Comparison of ENCODE assay signal across 12 cellular contexts in the genomic region with DNA sequence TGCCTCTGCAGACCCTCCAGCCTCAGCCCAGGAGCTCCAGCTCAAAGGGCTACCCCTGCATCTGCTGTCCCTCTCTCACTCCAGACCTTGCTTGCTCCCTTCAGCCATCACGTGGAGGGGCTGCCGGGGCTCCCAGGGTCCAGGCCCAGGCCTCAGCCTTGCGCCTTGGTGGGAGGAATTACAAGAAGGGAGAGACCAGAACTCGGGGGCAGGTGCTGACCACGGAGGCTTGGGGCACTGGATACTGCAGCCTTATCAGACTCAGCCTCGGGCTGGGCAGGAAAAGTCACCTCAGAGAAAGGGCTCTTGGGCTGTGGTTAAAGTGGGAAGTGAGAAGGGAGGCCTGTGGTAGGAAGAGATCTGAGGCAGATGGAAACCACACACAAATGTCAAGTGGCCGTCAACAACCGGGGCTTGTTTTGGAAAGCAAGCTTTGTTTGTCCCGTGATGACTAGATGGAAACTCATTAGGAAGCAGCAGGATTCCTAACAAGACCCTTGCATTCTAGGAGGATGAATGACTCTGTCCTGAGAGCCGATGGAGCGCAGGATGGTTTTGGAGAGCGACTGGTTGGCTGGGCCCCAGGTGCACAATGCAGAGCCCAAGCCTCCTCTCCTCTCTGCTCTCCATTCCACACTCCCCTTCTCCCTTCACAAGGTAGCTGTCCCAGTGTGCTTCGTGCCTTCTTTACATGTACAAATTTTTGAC.
A peak's percentile ranks its signal among the peaks of the same experiment; 100 is the strongest.
DNase-seq lines count a peak whose midpoint lies in the region; ATAC-seq, FAIRE-seq and TF ChIP-seq lines count a peak whose summit lies in the region.
"Had no signal": no experiment of that assay in that cellular context is flagged by ENCODE, and none has a peak within 500 bp of the region (broad histone marks: within the 10 kb centered on the region; RNA-seq: fewer than 3 reads in every experiment).

No MANE protein-coding gene starts in this region.

- no peaks in the 10 kb centered on the region for H3K9me3 ChIP-seq in OCI-LY7 (ENCODE audit: low read length)
- H3K9me3 ChIP-seq in neuronal stem cell (replicated peaks in 1 of 2; ENCODE audit: control insufficient read depth in 2 of 2, insufficient read depth in 1 of 2, low read depth in 1 of 2, low read length in 2 of 2): peaks cover 0 to 2% of the 10 kb centered on the region in 2 donors
- H3K9me3 ChIP-seq: stomach had no signal

- peaks cover 64% of the 10 kb centered on the region for H3K4me1 ChIP-seq in OCI-LY7 (ENCODE audit: insufficient read depth, low read length, poor library complexity, severe bottlenecking)
- peaks cover 0 to 4% of the 10 kb centered on the region in 2 donors for H3K4me1 ChIP-seq in neuronal stem cell (ENCODE audit: control insufficient read depth in 2 of 2, insufficient read depth in 1 of 2, low read depth in 1 of 2, low read length in 2 of 2)

- H3K23ac ChIP-seq in neuronal stem cell (ENCODE audit: low read depth, low read length, poor library complexity): no peak overlapping the region

- no CpG with 5 or more reads among the region's 13 CpGs for WGBS in neuronal stem cell (ENCODE audit: extremely low coverage in 2 of 2, insufficient read length in 2 of 2, insufficient replicate concordance in 1 of 2), 2 donors

- H3K9ac ChIP-seq in neuronal stem cell (ENCODE audit: low read depth, low read length, poor library complexity): no peak overlapping the region

- no peak overlapping the region for H4K91ac ChIP-seq in neuronal stem cell (ENCODE audit: low read depth, low read length, poor library complexity)

- intact Hi-C loops in OCI-LY7 (cut with micrococcal nuclease; ENCODE audit: unreplicated experiment): no loop called here

- H3K14ac ChIP-seq in neuronal stem cell (ENCODE audit: low read length): no peak overlapping the region

- CTCF ChIA-PET in OCI-LY7 (lab: Charles Lee; ENCODE audit: unreplicated experiment): interaction anchor here (1.2 kb wide), 1 partner anchor 11 kb away, joined by 6 read pairs; no protein-coding TSS in a partner anchor

- POLR2A ChIA-PET in OCI-LY7 (lab: Charles Lee): interaction anchor here (0.6 kb wide), 1 partner anchor 1550 kb away, joined by 4 read pairs; no protein-coding TSS in a partner anchor

- no peak overlapping the region for H2BK15ac ChIP-seq in neuronal stem cell (ENCODE audit: low read length)

- no TSS peak for BruUV-seq in OCI-LY7 (replicated peaks; lab: Mats Ljungman, UMichigan)

- H3K4me3 ChIP-seq in OCI-LY7 (ENCODE audit: low read depth, low read length, poor library complexity, severe bottlenecking) (no peak overlapping the region), neuronal stem cell (ENCODE audit: low read length in 2 of 2) (no peak overlapping the region)
- H3K4me3 ChIP-seq: stomach had no signal

- no peaks in the 10 kb centered on the region for H3K79me1 ChIP-seq in neuronal stem cell (ENCODE audit: low read depth, low read length)

- peak overlapping the region; percentile 51 for H3K18ac ChIP-seq in neuronal stem cell (ENCODE audit: low read length)

- H2AFZ ChIP-seq in OCI-LY7 (ENCODE audit: low read length): peak overlapping the region; percentile 75; the same call in 1 of the 2 replicates
- no peak overlapping the region for H2AFZ ChIP-seq in neuronal stem cell (ENCODE audit: low read length)

- no peak overlapping the region for H4K8ac ChIP-seq in neuronal stem cell (ENCODE audit: low read depth, low read length)

- H3K4me2 ChIP-seq in OCI-LY7 (ENCODE audit: low read length) (peak overlapping the region; percentile 41), neuronal stem cell (ENCODE audit: insufficient read depth, low read length, poor library complexity, severe bottlenecking) (no peak overlapping the region)

- no peak overlapping the region for H2BK120ac ChIP-seq in neuronal stem cell (ENCODE audit: low read depth, low read length)

- H2AK5ac ChIP-seq in neuronal stem cell (ENCODE audit: low read depth, low read length): no peak overlapping the region

- H2BK12ac ChIP-seq in neuronal stem cell (ENCODE audit: low read length): no peak overlapping the region

- H3K27ac ChIP-seq in OCI-LY7 (ENCODE audit: low read depth, low read length, poor library complexity, severe bottlenecking) (no peak overlapping the region), neuronal stem cell (replicated peaks; ENCODE audit: low read length) (no peak overlapping the region)
- H3K27ac ChIP-seq: stomach had no signal

- no peaks in the 10 kb centered on the region for H3K79me2 ChIP-seq in OCI-LY7 (ENCODE audit: insufficient read depth, low read depth, low read length)

- H3K36me3 ChIP-seq in OCI-LY7 (ENCODE audit: insufficient read depth, low read length) (no peaks in the 10 kb centered on the region), neuronal stem cell (replicated peaks in 1 of 2; ENCODE audit: control insufficient read depth in 2 of 2, insufficient read depth in 2 of 2, low read length in 2 of 2) (no peaks in the 10 kb centered on the region)
- H3K36me3 ChIP-seq: stomach had no signal

- no peak for FAIRE-seq in D721Med (lab: Jason Lieb, UNC)

- H4K20me1 ChIP-seq in OCI-LY7 (ENCODE audit: insufficient read depth, low read length): no peaks in the 10 kb centered on the region

- H2BK5ac ChIP-seq in neuronal stem cell (ENCODE audit: low read length): no peak overlapping the region

- peak; percentile 61 for ATAC-seq in GM18867 (IDR thresholded peaks at IDR 0.05; ENCODE audit: unreplicated experiment)
- ATAC-seq in HG02610 (IDR thresholded peaks at IDR 0.05; ENCODE audit: unreplicated experiment): peak; percentile 53
- no peak for ATAC-seq in HG03196 (IDR thresholded peaks at IDR 0.05; ENCODE audit: unreplicated experiment)

- no peaks in the 10 kb centered on the region for H3K9me2 ChIP-seq in OCI-LY7 (ENCODE audit: insufficient read depth, low read length)

- DNase-seq in OCI-LY7 (ENCODE audit: low spot score): peak; percentile 46
- no peak for DNase-seq in neuronal stem cell (ENCODE audit: low spot score)
- DNase-seq in anterior cingulate cortex (lab: John Stamatoyannopoulos, UW): no peak
- no peak for DNase-seq in D721Med (ENCODE audit: insufficient read length, low spot score)
- DNase-seq: amygdala; DMS53; NCI-H1436; stimulated activated CD4-positive, alpha-beta T cell treated with anti-CD3 and anti-CD28 coated beads, Interleukin-12 subunit alpha, Interleukin-12 subunit beta, amount 100 ng/mL, for 4 hours; stomach had no signal

- no peaks in the 10 kb centered on the region for H3K27me3 ChIP-seq in neuronal stem cell (ENCODE audit: control insufficient read depth in 3 of 3, insufficient read depth in 3 of 3, low read depth in 1 of 3, low read length in 3 of 3)

- TF ChIP-seq CTCF in OCI-LY7 (conservative IDR thresholded peaks at IDR 0.05; ENCODE audit: low read length) (no peak), D721Med (IDR thresholded peaks at IDR 0.05; ENCODE audit: insufficient read depth, missing control alignments) (no peak)

- H3K4ac ChIP-seq in neuronal stem cell (ENCODE audit: low read length): no peak overlapping the region
